Comparison of ENCODE assay signal across 11 cellular contexts in the genomic region with DNA sequence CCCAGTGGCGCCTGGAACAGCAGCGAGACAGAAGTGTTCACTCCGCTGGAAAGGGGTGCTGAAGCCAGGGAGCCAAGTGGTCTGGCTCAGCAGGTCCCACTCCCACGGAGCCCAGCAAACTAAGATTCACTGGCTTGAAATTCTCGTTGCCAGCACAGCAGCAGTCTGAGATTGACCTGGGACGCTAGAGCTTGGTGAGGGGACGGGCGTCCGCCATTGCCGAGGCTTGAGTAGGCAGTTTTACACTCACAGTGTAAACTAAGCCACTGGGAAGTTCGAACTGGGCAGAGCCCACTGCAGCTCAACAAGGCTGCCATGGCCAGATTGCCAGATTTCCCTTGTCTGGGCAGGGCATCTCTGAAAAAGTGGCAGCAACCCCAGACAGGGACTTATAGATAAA.
"Had no signal": no experiment of that assay in that cellular context is flagged by ENCODE, and none has a peak within 500 bp of the region (broad histone marks: within the 10 kb centered on the region; RNA-seq: fewer than 3 reads in every experiment).

No MANE protein-coding gene starts in this region.

- H3K9me3 ChIP-seq: HAP-1 had no signal

- FAIRE-seq: H1, H54 had no signal

- H3K4me1 Mint-ChIP-seq: GM23338, H9 had no signal

- H3K4me1 ChIP-seq: HAP-1 had no signal

- H3K9me3 Mint-ChIP-seq: GM23338, H9, HFFc6 had no signal

- H3K27ac Mint-ChIP-seq: GM23338, HFFc6 had no signal

- ATAC-seq: GM23338, HCT116 had no signal

- H3K27ac ChIP-seq: GM23248 had no signal

- DNase-seq: GM23248, GOT3, H7, H9, HCEC 1CT, HFFc6 had no signal

- H3K4me3 ChIP-seq: GM23248, GM23338, HAP-1 had no signal

- H3K4me3 Mint-ChIP-seq: GM23338, H9, HFFc6 had no signal
